In the genomic region with DNA sequence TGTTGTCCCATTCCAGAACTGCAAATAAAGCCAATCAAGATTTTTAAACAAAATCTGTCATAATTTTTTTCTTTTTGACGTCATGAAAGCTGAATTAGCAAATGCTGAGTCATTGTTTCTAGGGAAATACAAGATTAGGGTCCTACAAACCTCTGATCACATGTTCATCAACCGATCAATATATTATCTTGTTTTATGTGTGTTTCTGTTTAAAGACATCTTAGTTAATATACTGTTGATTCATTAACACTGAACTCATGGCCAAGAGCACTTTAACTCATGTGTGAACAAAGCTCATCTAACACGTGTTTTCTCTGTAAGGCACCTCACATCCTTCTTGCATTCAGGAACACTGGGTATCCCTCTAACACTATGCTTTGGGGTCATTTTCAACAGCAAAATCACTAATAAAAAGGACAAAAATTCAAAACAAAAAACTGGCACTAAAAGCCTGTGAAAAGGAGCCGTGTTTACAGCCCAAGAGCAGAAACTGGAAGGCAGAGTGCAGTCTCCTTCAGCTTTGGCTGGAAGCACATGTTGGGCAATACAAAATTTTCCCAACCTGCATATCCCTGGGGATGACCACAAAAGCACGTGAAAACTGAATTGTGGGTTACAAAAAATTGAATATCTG, we compare ENCODE assay signal across 11 cellular contexts.
DNase-seq lines count a peak whose midpoint lies in the region; ATAC-seq, FAIRE-seq and TF ChIP-seq lines count a peak whose summit lies in the region.
"Had no signal": no experiment of that assay in that cellular context is flagged by ENCODE, and none has a peak within 500 bp of the region (broad histone marks: within the 10 kb centered on the region; RNA-seq: fewer than 3 reads in every experiment).

No MANE protein-coding gene starts in this region.

- intact Hi-C loops in gastrocnemius medialis (cut with DNase I; ENCODE audit: low total_unique reads) (loop anchor here (1.0 to 5.0 kb wide), 6 partner anchors 25 to 605 kb away; no protein-coding TSS in a partner anchor), colonic mucosa (cut with DNase I) (loop anchor here (2.0 to 5.0 kb wide), 2 partner anchors 225 to 605 kb away; partner anchors contain the start of gene ERCC4), left colon (cut with DNase I, micrococcal nuclease) (loop anchor here in 1 of 2 donors (5.0 kb wide), 3 partner anchors 225 to 605 kb away; partner anchors contain the start of gene ERCC4)

- H3K27me3 ChIP-seq in right atrium auricular region: no peaks in the 10 kb centered on the region
- no peaks in the 10 kb centered on the region for H3K27me3 ChIP-seq in gastrocnemius medialis
- no peaks in the 10 kb centered on the region for H3K27me3 ChIP-seq in colonic mucosa

- ATAC-seq in gastrocnemius medialis: peak; percentile 79 to 84
- ATAC-seq in left colon: no peak
- ATAC-seq in GM21619 (IDR thresholded peaks at IDR 0.05; ENCODE audit: unreplicated experiment): no peak

- no peak for TF ChIP-seq POLR2A in gastrocnemius medialis (IDR thresholded peaks at IDR 0.05)

- H3K4me3 ChIP-seq in astrocyte of the cerebellum (ENCODE audit: low read depth, low read length) (no peak overlapping the region), right atrium auricular region (no peak overlapping the region), gastrocnemius medialis (no peak overlapping the region), colonic mucosa (no peak overlapping the region)

- H3K36me3 ChIP-seq in right atrium auricular region (no peaks in the 10 kb centered on the region), gastrocnemius medialis (no peaks in the 10 kb centered on the region), colonic mucosa (no peaks in the 10 kb centered on the region)

- peak; percentile 77 for DNase-seq in GM04503 (ENCODE audit: low read depth)
- peak; percentile 37 for DNase-seq in astrocyte of the cerebellum (ENCODE audit: low read depth)
- peak; percentile 71 for DNase-seq in right atrium auricular region (ENCODE audit: low spot score)
- peak; percentile 54 to 67 for DNase-seq in gastrocnemius medialis
- DNase-seq in colonic mucosa: no peak
- no peak for DNase-seq in left colon
- DNase-seq in RCC 7860 (ENCODE audit: low spot score): no peak
- DNase-seq: nucleus accumbens had no signal

- TF ChIP-seq CTCF in astrocyte of the cerebellum (IDR thresholded peaks at IDR 0.05; ENCODE audit: low read depth, low read length, missing control alignments): no peak
- TF ChIP-seq CTCF in right atrium auricular region (IDR thresholded peaks at IDR 0.05): no peak
- no peak for TF ChIP-seq CTCF in gastrocnemius medialis (IDR thresholded peaks at IDR 0.05 in 4 of 5, conservative IDR thresholded peaks at IDR 0.05 in 1 of 5)
- no peak for TF ChIP-seq CTCF in colonic mucosa (IDR thresholded peaks at IDR 0.05)

- H3K9ac ChIP-seq in colonic mucosa (ENCODE audit: low read depth in 2 of 2, low read length in 2 of 2): no peak overlapping the region

- H3K9me3 ChIP-seq in right atrium auricular region (no peaks in the 10 kb centered on the region), gastrocnemius medialis (no peaks in the 10 kb centered on the region), colonic mucosa (no peaks in the 10 kb centered on the region)

- in situ Hi-C loops in astrocyte of the cerebellum (cut with HindIII; ENCODE audit: low sequenced_read_pairs): no loop called here
- in situ Hi-C loops in gastrocnemius medialis (cut with MboI; ENCODE audit: low sequenced_read_pairs in 4 of 4): loop anchor here (5.0 to 25.0 kb wide), 3 partner anchors 225 to 590 kb away; no protein-coding TSS in a partner anchor

- H3K4me1 ChIP-seq in right atrium auricular region (peaks cover 0 to 21% of the 10 kb centered on the region in 2 donors), gastrocnemius medialis (peaks cover 23 to 52% of the 10 kb centered on the region in 2 donors), colonic mucosa (no peaks in the 10 kb centered on the region)

- peak overlapping the region; percentile 9 to 52 for H3K27ac ChIP-seq in right atrium auricular region
- H3K27ac ChIP-seq in gastrocnemius medialis: peak overlapping the region; percentile 82 to 92 (median 86)
- H3K27ac ChIP-seq in colonic mucosa: no peak overlapping the region

- no peak for FAIRE-seq in RCC 7860 (lab: Jason Lieb, UNC)
- FAIRE-seq: colon, GM18507 had no signal

Comparison
In these comparisons a context has a peak if more than half of its experiments do, and no peak if none do; other contexts are left out.
1. DNase-seq: peak in GM04503 (single experiment), astrocyte of the cerebellum (single experiment), right atrium auricular region (single experiment) and gastrocnemius medialis (2 of 2); none in colonic mucosa (single experiment), left colon (0 of 2) and RCC 7860 (single experiment).
2. ATAC-seq: peak in gastrocnemius medialis (2 of 2); none in left colon (single experiment) and GM21619 (single experiment).